1 cellular context compared by ENCODE assay signal in the genomic region with DNA sequence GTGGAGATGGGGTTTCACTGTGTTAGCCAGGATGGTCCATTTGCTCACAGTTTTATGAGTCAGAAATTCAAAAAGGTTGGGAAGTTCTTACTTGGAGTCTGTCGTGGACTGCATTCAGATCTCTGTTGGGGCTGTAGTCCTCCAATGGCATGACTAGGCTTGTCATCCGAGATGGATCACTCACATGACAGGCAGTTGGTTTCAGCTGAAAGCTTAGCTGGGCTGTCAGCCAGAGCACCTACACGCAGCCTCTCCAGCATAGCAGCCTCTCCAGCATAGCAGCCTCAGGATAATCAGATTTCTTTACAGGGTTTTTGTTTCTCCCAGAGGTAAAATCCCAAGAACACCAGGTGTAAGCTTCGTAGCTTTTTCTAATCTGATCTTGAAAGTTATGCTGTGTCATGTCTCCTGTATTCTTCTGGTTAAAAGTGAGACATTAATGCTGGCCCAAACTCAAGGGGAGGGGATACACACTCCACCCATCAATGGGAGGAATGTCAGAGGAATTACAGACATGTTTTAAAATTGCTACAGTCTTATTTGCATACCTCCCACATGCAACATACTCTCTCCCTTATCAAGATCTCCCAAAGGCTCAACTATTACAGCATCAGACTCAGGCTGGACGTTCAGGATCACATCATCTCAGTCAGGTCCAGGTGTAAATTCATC.
TF ChIP-seq lines count a peak whose summit lies in the region.

No MANE protein-coding gene starts in this region.

TF ChIP-seq in IMR-90, 13 proteins besides CTCF, POLR2A, EP300 and RAD21 (continued from another document):
- TF ChIP-seq MXI1 (IDR thresholded peaks at IDR 0.05; ENCODE audit: borderline replicate concordance, low read depth, low read length): no peak
